ENCODE assay signal across 9 cellular contexts in the genomic region with DNA sequence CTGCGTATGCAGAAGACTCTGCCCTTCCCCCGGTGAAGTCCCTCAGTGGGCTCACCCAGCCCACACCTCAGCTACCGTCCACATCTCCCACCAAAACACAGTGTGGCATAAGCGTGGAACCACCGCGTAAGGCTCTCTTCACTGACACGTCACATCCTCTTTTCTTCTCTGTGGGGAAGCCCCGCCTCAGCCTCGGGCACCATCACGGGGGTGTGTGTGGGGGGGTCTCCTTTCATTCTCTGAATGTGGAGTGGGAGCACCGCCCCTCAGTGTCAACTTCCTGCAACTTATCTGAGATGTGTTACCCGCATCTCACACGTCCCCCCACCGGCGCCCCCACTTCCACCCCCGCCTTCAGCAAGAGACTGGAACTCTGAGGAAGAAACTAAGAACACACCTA.
A peak's percentile ranks its signal among the peaks of the same experiment; 100 is the strongest.
DNase-seq lines count a peak whose midpoint lies in the region; ATAC-seq and TF ChIP-seq lines count a peak whose summit lies in the region.
"Had no signal": no experiment of that assay in that cellular context is flagged by ENCODE, and none has a peak within 500 bp of the region (broad histone marks: within the 10 kb centered on the region; RNA-seq: fewer than 3 reads in every experiment).

No MANE protein-coding gene starts in this region.

- POLR2A ChIA-PET in activated CD4-positive, alpha-beta memory T cell treated with anti-CD3 and anti-CD28 coated beads for 36 hours (lab: Charles Lee) = interaction anchor here (1.6 to 5.4 kb wide), 5 partner anchors 18 to 128 kb away, joined by 4 to 74 read pairs (median 9); no protein-coding TSS in a partner anchor

- intact Hi-C loops in activated CD4-positive, alpha-beta memory T cell treated with anti-CD3 and anti-CD28 coated beads for 36 hours (cut with micrococcal nuclease) = loop anchor here (5.0 kb wide), 1 partner anchor 390 kb away; a partner anchor contains a TSS

- no peaks in the 10 kb centered on the region for H3K27me3 Mint-ChIP-seq in activated CD4-positive, alpha-beta memory T cell treated with anti-CD3 and anti-CD28 coated beads for 36 hours
- H3K27me3 Mint-ChIP-seq in osteocyte (ENCODE audit: unreplicated experiment) = no peaks in the 10 kb centered on the region

- no peak for TF ChIP-seq CTCF in GM10266 (IDR thresholded peaks at IDR 0.05; ENCODE audit: control insufficient read depth, insufficient read depth, low read depth, missing control alignments)
- TF ChIP-seq CTCF in osteocyte (IDR thresholded peaks at IDR 0.05) = no peak

- CTCF ChIA-PET in activated CD4-positive, alpha-beta memory T cell treated with anti-CD3 and anti-CD28 coated beads for 36 hours (lab: Charles Lee) = interaction anchor here (1.5 kb wide), 1 partner anchor 101 kb away, joined by 3 read pairs; no protein-coding TSS in a partner anchor

- DNase-seq in GM10266 (ENCODE audit: extremely low spot score) (peak; percentile 39), osteocyte (ENCODE audit: extremely low spot score, unreplicated experiment) (no peak), NOMO-1 treated with DMSO at 0.1 percent for 48 hours (lab: John Stamatoyannopoulos, UW; ENCODE audit: unreplicated experiment) (no peak)
- DNase-seq in activated CD4-positive, alpha-beta memory T cell treated with anti-CD3 and anti-CD28 coated beads for 36 hours = peak; percentile 84
- DNase-seq in effector CD4-positive, alpha-beta T cell = peak; percentile 51
- peak; percentile 50 to 53 for DNase-seq in stimulated activated CD4-positive, alpha-beta T cell treated with anti-CD3 and anti-CD28 coated beads, Interleukin-4, amount 100 ng/mL, for 48 hours (ENCODE audit: low read depth in 2 of 2)

- peak overlapping the region; percentile 95 for H3K27ac Mint-ChIP-seq in activated CD4-positive, alpha-beta memory T cell treated with anti-CD3 and anti-CD28 coated beads for 36 hours
- H3K27ac Mint-ChIP-seq in osteocyte (ENCODE audit: unreplicated experiment) = no peak overlapping the region

- peaks cover 2% of the 10 kb centered on the region for H3K36me3 Mint-ChIP-seq in activated CD4-positive, alpha-beta memory T cell treated with anti-CD3 and anti-CD28 coated beads for 36 hours
- H3K36me3 Mint-ChIP-seq in osteocyte (ENCODE audit: unreplicated experiment) = no peaks in the 10 kb centered on the region

- no peaks in the 10 kb centered on the region for H3K9me3 Mint-ChIP-seq in activated CD4-positive, alpha-beta memory T cell treated with anti-CD3 and anti-CD28 coated beads for 36 hours
- H3K9me3 Mint-ChIP-seq in osteocyte (ENCODE audit: unreplicated experiment) = no peaks in the 10 kb centered on the region
- H3K9me3 Mint-ChIP-seq: neural crest cell had no signal

- H3K4me1 Mint-ChIP-seq in activated CD4-positive, alpha-beta memory T cell treated with anti-CD3 and anti-CD28 coated beads for 36 hours (ENCODE audit: low read depth) = peaks cover 48% of the 10 kb centered on the region
- H3K4me1 Mint-ChIP-seq in osteocyte (ENCODE audit: unreplicated experiment) = no peaks in the 10 kb centered on the region

- H3K4me3 Mint-ChIP-seq in activated CD4-positive, alpha-beta memory T cell treated with anti-CD3 and anti-CD28 coated beads for 36 hours = peak overlapping the region; percentile 56
- no peak overlapping the region for H3K4me3 Mint-ChIP-seq in osteocyte (ENCODE audit: unreplicated experiment)
- H3K4me3 Mint-ChIP-seq: neural crest cell had no signal

- ATAC-seq in HG03108 (IDR thresholded peaks at IDR 0.05; ENCODE audit: unreplicated experiment) = no peak
- no peak for ATAC-seq in GM21390 (IDR thresholded peaks at IDR 0.05; ENCODE audit: unreplicated experiment)

Comparison
In these comparisons a context has a peak if more than half of its experiments do, and no peak if none do; other contexts are left out.
1. DNase-seq: peak in GM10266 (single experiment), activated CD4-positive, alpha-beta memory T cell treated with anti-CD3 and anti-CD28 coated beads for 36 hours (single experiment), effector CD4-positive, alpha-beta T cell (single experiment) and stimulated activated CD4-positive, alpha-beta T cell treated with anti-CD3 and anti-CD28 coated beads, Interleukin-4, amount 100 ng/mL, for 48 hours (2 of 2); none in osteocyte (single experiment) and NOMO-1 treated with DMSO at 0.1 percent for 48 hours (single experiment).